18 cellular contexts compared by ENCODE assay signal in genomic region chr2:40201425-40201824, GRCh38.
"Had no signal": no experiment of that assay in that cellular context is flagged by ENCODE, and none has a peak within 500 bp of the region (broad histone marks: within the 10 kb centered on the region; RNA-seq: fewer than 3 reads in every experiment).

No MANE protein-coding gene starts in this region.

- H3K4me3 ChIP-seq: colonic mucosa, hepatocyte, lung, sigmoid colon, spleen had no signal

- DNase-seq: activated CD4-positive, alpha-beta T cell treated with anti-CD3 and anti-CD28 coated beads, Interleukin-2, amount 50 U/mL, for 1 hour; activated CD8-positive, alpha-beta memory T cell treated with anti-CD3 and anti-CD28 coated beads, Interleukin-2, amount 50 U/mL, for 4 hours; activated gamma-delta T cell; central memory CD4-positive, alpha-beta T cell; colonic mucosa; endodermal cell; midbrain; nephron progenitor cell; nucleus accumbens; posterior cingulate gyrus; sigmoid colon; spleen; stimulated activated naive CD4-positive, alpha-beta T cell; T-helper 1 cell; T-helper 9 cell had no signal

- H2AFZ ChIP-seq: hepatocyte had no signal

- H3K9me3 ChIP-seq: colonic mucosa, sigmoid colon, spleen had no signal

- H3K79me2 ChIP-seq: hepatocyte had no signal

- H3K4me2 ChIP-seq: hepatocyte had no signal

- H3K27me3 ChIP-seq: colonic mucosa, hepatocyte, sigmoid colon, spleen had no signal

- ATAC-seq: activated naive CD4-positive, alpha-beta T cell treated with anti-CD3 and anti-CD28 coated beads, Interleukin-2, amount 50 U/mL, for 72 hours had no signal

- H3K27ac ChIP-seq: colonic mucosa, spleen had no signal

- H3K36me3 ChIP-seq: colonic mucosa, sigmoid colon, spleen had no signal

- H3K4me1 ChIP-seq: colonic mucosa, spleen had no signal
